In genomic region chr4:83932996-83933395, GRCh38 we compare ENCODE assay signal across 38 cellular contexts.
"Had no signal": no experiment of that assay in that cellular context is flagged by ENCODE, and none has a peak within 500 bp of the region (broad histone marks: within the 10 kb centered on the region; RNA-seq: fewer than 3 reads in every experiment).

No MANE protein-coding gene starts in this region.

- H3K27me3 Mint-ChIP-seq: activated B cell treated with CpG ODN at 0.5 μM for 24 hours; activated CD4-positive, alpha-beta memory T cell treated with anti-CD3 and anti-CD28 coated beads for 36 hours had no signal

- FAIRE-seq: RCC 7860 had no signal

- H3K27me3 ChIP-seq: adrenal gland, MG63 had no signal

- H3K4me3 ChIP-seq: adrenal gland, MG63 had no signal

- H3K27ac Mint-ChIP-seq: activated B cell treated with CpG ODN at 0.5 μM for 24 hours; activated CD4-positive, alpha-beta memory T cell treated with anti-CD3 and anti-CD28 coated beads for 36 hours; activated naive CD4-positive, alpha-beta T cell treated with anti-CD3 and anti-CD28 coated beads for 36 hours; activated naive CD4-positive, alpha-beta T cell treated with anti-CD3 and anti-CD28 coated beads, Interleukin-2, amount 50 U/mL, for 72 hours; activated T-helper 1 cell treated with anti-CD3 and anti-CD28 coated beads, Interleukin-12 subunit alpha, Interleukin-12 subunit beta, Interleukin-2, Interleukin-4 antibody, amounts not matched to agents 30 ng/mL and 10 ng/mL and 1 ng/mL, durations not matched to agents 14 hours and 24 hours and 36 hours had no signal

- H3K36me3 Mint-ChIP-seq: activated CD4-positive, alpha-beta memory T cell treated with anti-CD3 and anti-CD28 coated beads for 36 hours; activated naive CD4-positive, alpha-beta T cell treated with anti-CD3 and anti-CD28 coated beads, Interleukin-2, amount 50 U/mL, for 72 hours had no signal

- ATAC-seq: activated naive CD4-positive, alpha-beta T cell treated with anti-CD3 and anti-CD28 coated beads, Interleukin-2, amount 50 U/mL, for 72 hours; activated T-cell treated with anti-CD3 and anti-CD28 coated beads, Interleukin-2, amount 50 U/mL, for 4 hours; Right ventricle myocardium inferior; SK-N-SH treated with all-trans-retinoic acid at 6 μM for 48 hours had no signal

- H3K4me1 ChIP-seq: adrenal gland had no signal

- DNase-seq: activated B cell treated with CpG ODN at 0.5 μM for 24 hours; activated CD4-positive, alpha-beta memory T cell treated with anti-CD3 and anti-CD28 coated beads for 36 hours; activated CD4-positive, alpha-beta T cell treated with anti-CD3 and anti-CD28 coated beads for 4 hours; activated CD4-positive, alpha-beta T cell treated with anti-CD3 and anti-CD28 coated beads, Interleukin-2, amount 50 U/mL, for 1 hour; activated CD4-positive, CD25-positive, alpha-beta regulatory T cell treated with anti-CD3 and anti-CD28 coated beads, Interleukin-2, amount 50 U/mL, for 72 hours; activated CD8-positive, alpha-beta memory T cell treated with anti-CD3 and anti-CD28 coated beads, Interleukin-2, amount 50 U/mL, for 4 hours; activated gamma-delta T cell treated with Interleukin-2 at 50 U/mL for 16 hours; activated naive CD4-positive, alpha-beta T cell treated with anti-CD3 and anti-CD28 coated beads for 36 hours; activated T-cell treated with anti-CD3 and anti-CD28 coated beads for 4 hours; activated T-cell treated with anti-CD3 and anti-CD28 coated beads, Interleukin-2, amount 50 U/mL, for 4 hours; adrenal gland; Kasumi-1; KG1; MG63; NCI-H1048; NCI-H1105 treated with DMSO at 0.1 percent for 48 hours; NCI-H146; NCI-H187; NCI-H2029 treated with DMSO at 0.1 percent for 48 hours; NCI-H2107; NCI-H2171; NCI-H2227 treated with DMSO at 0.1 percent for 48 hours; NCI-H446; NCI-H510A treated with DMSO at 0.1 percent for 48 hours; NCI-H526 treated with DMSO at 0.1 percent for 48 hours; NCI-H82; SIG-M5; SW 1271; T-helper 1 cell; T-helper 2 cell; T-helper 9 cell had no signal

- H3K27ac ChIP-seq: adrenal gland, RWPE1, VCaP had no signal

- H3K36me3 ChIP-seq: adrenal gland, MG63 had no signal

- H3K4me3 Mint-ChIP-seq: activated B cell treated with CpG ODN at 0.5 μM for 24 hours; activated CD4-positive, alpha-beta memory T cell treated with anti-CD3 and anti-CD28 coated beads for 36 hours; activated naive CD4-positive, alpha-beta T cell treated with anti-CD3 and anti-CD28 coated beads for 36 hours; activated T-cell treated with anti-CD3 and anti-CD28 coated beads, Interleukin-2, amount 50 U/mL, for 4 hours; activated T-helper 1 cell treated with anti-CD3 and anti-CD28 coated beads, Interleukin-12 subunit alpha, Interleukin-12 subunit beta, Interleukin-2, Interleukin-4 antibody, amounts not matched to agents 30 ng/mL and 10 ng/mL and 1 ng/mL, durations not matched to agents 14 hours and 24 hours and 36 hours had no signal

- H3K9me3 Mint-ChIP-seq: activated naive CD4-positive, alpha-beta T cell treated with anti-CD3 and anti-CD28 coated beads for 36 hours; activated naive CD4-positive, alpha-beta T cell treated with anti-CD3 and anti-CD28 coated beads, Interleukin-2, amount 50 U/mL, for 72 hours; activated T-helper 1 cell treated with anti-CD3 and anti-CD28 coated beads, Interleukin-12 subunit alpha, Interleukin-12 subunit beta, Interleukin-2, Interleukin-4 antibody, amounts not matched to agents 30 ng/mL and 10 ng/mL and 1 ng/mL, durations not matched to agents 14 hours and 24 hours and 36 hours had no signal

- H3K9me3 ChIP-seq: adrenal gland, MG63 had no signal

- H3K4me1 Mint-ChIP-seq: activated B cell treated with CpG ODN at 0.5 μM for 24 hours had no signal
